ENCODE assay signal across 19 cellular contexts in genomic region chr14:60563113-60563512, GRCh38. TPM values are rescaled to one million over a fixed set of nuclear protein-coding genes. Genes with fewer than 3 reads are reported as not detected.
DNase-seq lines count a peak whose midpoint lies in the region; TF ChIP-seq lines count a peak whose summit lies in the region.
"Had no signal": no experiment of that assay in that cellular context is flagged by ENCODE, and none has a peak within 500 bp of the region (broad histone marks: within the 10 kb centered on the region; RNA-seq: fewer than 3 reads in every experiment).

No MANE protein-coding gene starts in this region.

- no peak overlapping the region for H3K4me3 ChIP-seq in SJCRH30
- no peak overlapping the region for H3K4me3 ChIP-seq in skeletal muscle cell (ENCODE audit: low read depth, low read length)
- no peak overlapping the region for H3K4me3 ChIP-seq in coronary artery
- H3K4me3 ChIP-seq: tibial nerve had no signal

- H3K4me1 ChIP-seq in SJCRH30, result peaks cover 21% of the 10 kb centered on the region
- H3K4me1 ChIP-seq: foreskin keratinocyte had no signal

- H3K4me3 Mint-ChIP-seq in activated CD4-positive, alpha-beta memory T cell treated with anti-CD3 and anti-CD28 coated beads, Interleukin-2, amount 10 ng/mL, durations not matched to agents 7 days and 5 days, result no peak overlapping the region
- H3K4me3 Mint-ChIP-seq: activated CD8-positive, alpha-beta memory T cell treated with anti-CD3 and anti-CD28 coated beads, Interleukin-2, amount 10 ng/mL, durations not matched to agents 7 days and 5 days; CD4-positive, alpha-beta memory T cell; neural crest cell; T-helper 1 cell treated with Interleukin-12 subunit alpha and Interleukin-12 subunit beta and Interleukin-4 antibody, amounts not matched to agents 30 μg/mL and 1 μg/mL, for 36 hours had no signal

- H3K9me3 ChIP-seq in SJCRH30 (replicated peaks), result no peaks in the 10 kb centered on the region
- H3K9me3 ChIP-seq: tibial nerve had no signal

- H3K27me3 Mint-ChIP-seq in activated CD4-positive, alpha-beta memory T cell treated with anti-CD3 and anti-CD28 coated beads, Interleukin-2, amount 10 ng/mL, durations not matched to agents 7 days and 5 days, result peaks cover 5% of the 10 kb centered on the region

- H3K27me3 ChIP-seq in SJCRH30, result no peaks in the 10 kb centered on the region
- H3K27me3 ChIP-seq: tibial nerve had no signal

- CTCF ChIA-PET in activated CD4-positive, alpha-beta memory T cell treated with anti-CD3 and anti-CD28 coated beads, Interleukin-2, amount 10 ng/mL, durations not matched to agents 7 days and 5 days (lab: Charles Lee), result interaction anchor here (0.7 kb wide), 1 partner anchor 72 kb away, joined by 3 read pairs; no protein-coding TSS in a partner anchor

- POLR2A ChIA-PET in activated CD4-positive, alpha-beta memory T cell treated with anti-CD3 and anti-CD28 coated beads, Interleukin-2, amount 10 ng/mL, durations not matched to agents 7 days and 5 days (lab: Charles Lee), result no interaction called here

- H3K4me1 Mint-ChIP-seq in activated CD4-positive, alpha-beta memory T cell treated with anti-CD3 and anti-CD28 coated beads, Interleukin-2, amount 10 ng/mL, durations not matched to agents 7 days and 5 days, result no peaks in the 10 kb centered on the region
- H3K4me1 Mint-ChIP-seq: activated CD8-positive, alpha-beta memory T cell treated with anti-CD3 and anti-CD28 coated beads, Interleukin-2, amount 10 ng/mL, durations not matched to agents 7 days and 5 days; CD4-positive, alpha-beta memory T cell; neural crest cell had no signal

- H3K27ac Mint-ChIP-seq in activated CD4-positive, alpha-beta memory T cell treated with anti-CD3 and anti-CD28 coated beads, Interleukin-2, amount 10 ng/mL, durations not matched to agents 7 days and 5 days, result no peak overlapping the region
- H3K27ac Mint-ChIP-seq: activated CD8-positive, alpha-beta memory T cell treated with anti-CD3 and anti-CD28 coated beads, Interleukin-2, amount 10 ng/mL, durations not matched to agents 7 days and 5 days; CD4-positive, alpha-beta memory T cell; T-helper 1 cell treated with Interleukin-12 subunit alpha and Interleukin-12 subunit beta and Interleukin-4 antibody, amounts not matched to agents 30 μg/mL and 1 μg/mL, for 36 hours had no signal

- H3K27ac ChIP-seq in SJCRH30 (peak overlapping the region; percentile 52), coronary artery (no peak overlapping the region)
- H3K27ac ChIP-seq: foreskin keratinocyte, tibial nerve had no signal

- no peak for TF ChIP-seq CTCF in coronary artery (IDR thresholded peaks at IDR 0.05)

- DNase-seq in GM04503 (ENCODE audit: low read depth) (peak; percentile 51), SJCRH30 (peak in 1 of 2 experiments; percentile 45), fibroblast of the conjunctiva (ENCODE audit: low read depth) (peak; percentile 85), skeletal muscle cell (ENCODE audit: low read depth) (peak; percentile 53), coronary artery (ENCODE audit: low spot score) (no peak)
- no peak for DNase-seq in activated CD4-positive, alpha-beta memory T cell treated with anti-CD3 and anti-CD28 coated beads, Interleukin-2, amount 10 ng/mL, durations not matched to agents 7 days and 5 days
- no peak for DNase-seq in activated naive CD4-positive, alpha-beta T cell treated with anti-CD3 and anti-CD28 coated beads, Interleukin-2, amount 50 U/mL, for 16 hours
- no peak for DNase-seq in stimulated activated CD4-positive, alpha-beta T cell treated with anti-CD3 and anti-CD28 coated beads, Interleukin-2, amount 100 ng/mL, for 48 hours
- DNase-seq: activated CD8-positive, alpha-beta memory T cell treated with anti-CD3 and anti-CD28 coated beads, Interleukin-2, amount 10 ng/mL, durations not matched to agents 7 days and 5 days; activated gamma-delta T cell; CD4-positive, alpha-beta memory T cell; foreskin keratinocyte; mammary epithelial cell; NCI-H1105; stimulated activated CD4-positive, alpha-beta T cell treated with anti-CD3 and anti-CD28 coated beads, Interleukin-4, amount 100 ng/mL, for 4 hours had no signal

- no peaks in the 10 kb centered on the region for H3K9me3 Mint-ChIP-seq in activated CD4-positive, alpha-beta memory T cell treated with anti-CD3 and anti-CD28 coated beads, Interleukin-2, amount 10 ng/mL, durations not matched to agents 7 days and 5 days
- H3K9me3 Mint-ChIP-seq: brain; neural crest cell; T-helper 1 cell treated with Interleukin-12 subunit alpha and Interleukin-12 subunit beta and Interleukin-4 antibody, amounts not matched to agents 30 μg/mL and 1 μg/mL, for 36 hours had no signal

- no peaks in the 10 kb centered on the region for H3K36me3 Mint-ChIP-seq in activated CD4-positive, alpha-beta memory T cell treated with anti-CD3 and anti-CD28 coated beads, Interleukin-2, amount 10 ng/mL, durations not matched to agents 7 days and 5 days (ENCODE audit: low read depth)
- H3K36me3 Mint-ChIP-seq: activated CD8-positive, alpha-beta memory T cell treated with anti-CD3 and anti-CD28 coated beads, Interleukin-2, amount 10 ng/mL, durations not matched to agents 7 days and 5 days; brain; CD4-positive, alpha-beta memory T cell had no signal

- no peaks in the 10 kb centered on the region for H3K36me3 ChIP-seq in SJCRH30
- H3K36me3 ChIP-seq: tibial nerve had no signal

RNA-seq across cellular contexts. Expression of gene SIX6, which starts 54.2 kb away (rescaled TPM):
- total RNA-seq in SJCRH30 (2014; rRNA removed; shearing (Covaris generic)), result not detected in 2 replicates
- not detected for total RNA-seq in activated CD4-positive, alpha-beta memory T cell treated with anti-CD3 and anti-CD28 coated beads, Interleukin-2, amount 10 ng/mL, durations not matched to agents 7 days and 5 days
- total RNA-seq: activated CD8-positive, alpha-beta memory T cell treated with anti-CD3 and anti-CD28 coated beads, Interleukin-2, amount 10 ng/mL, durations not matched to agents 7 days and 5 days; CD4-positive, alpha-beta memory T cell; foreskin keratinocyte; mammary epithelial cell; neural crest cell; tibial nerve had no signal

Comparison
In these comparisons a context has a peak if more than half of its experiments do, and no peak if none do; other contexts are left out.
1. DNase-seq: peak in GM04503 (single experiment), fibroblast of the conjunctiva (single experiment) and skeletal muscle cell (single experiment); none in activated CD4-positive, alpha-beta memory T cell treated with anti-CD3 and anti-CD28 coated beads, Interleukin-2, amount 10 ng/mL, durations not matched to agents 7 days and 5 days (single experiment), activated naive CD4-positive, alpha-beta T cell treated with anti-CD3 and anti-CD28 coated beads, Interleukin-2, amount 50 U/mL, for 16 hours (single experiment), stimulated activated CD4-positive, alpha-beta T cell treated with anti-CD3 and anti-CD28 coated beads, Interleukin-2, amount 100 ng/mL, for 48 hours (0 of 2) and coronary artery (single experiment).